18 cellular contexts compared by ENCODE assay signal in the genomic region with DNA sequence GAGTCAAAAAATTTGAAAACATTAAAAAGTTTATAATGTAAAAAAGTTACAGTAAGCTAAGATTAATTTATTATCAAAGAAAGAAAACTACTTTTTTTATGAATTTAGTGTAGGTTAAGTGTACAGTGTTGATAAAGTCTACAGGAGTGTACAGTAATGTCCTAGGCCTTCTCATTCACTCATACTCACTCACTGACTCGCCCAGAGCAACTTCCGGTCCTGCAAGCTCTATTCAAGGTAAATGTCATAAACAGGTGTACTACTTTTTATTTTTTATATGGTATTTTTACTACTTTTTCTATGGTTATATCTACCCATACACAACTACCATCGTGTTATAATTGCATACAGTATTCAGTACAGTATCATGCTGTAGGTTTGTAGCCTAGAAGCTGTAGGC. TPM values are rescaled to one million over a fixed set of nuclear protein-coding genes. Genes with fewer than 3 reads are reported as not detected.
DNase-seq lines count a peak whose midpoint lies in the region; ATAC-seq, FAIRE-seq and TF ChIP-seq lines count a peak whose summit lies in the region.
"Had no signal": no experiment of that assay in that cellular context is flagged by ENCODE, and none has a peak within 500 bp of the region (broad histone marks: within the 10 kb centered on the region; RNA-seq: fewer than 3 reads in every experiment).

No MANE protein-coding gene starts in this region.

- POLR2A ChIA-PET in PC-3 (lab: Charles Lee; ENCODE audit: unreplicated experiment): interaction anchor here (0.6 kb wide), 1 partner anchor 8 kb away, joined by 3 read pairs; no protein-coding TSS in a partner anchor

- no peaks in the 10 kb centered on the region for H3K9me2 ChIP-seq in PC-3 (replicated peaks; ENCODE audit: low read length)

- BruUV-seq in PC-3 (replicated peaks; lab: Mats Ljungman, UMichigan): no TSS peak

- WGBS in small intestine, 3 donors: 73 to 81% (median 78%) methylated on average over 3 of the region's 3 CpGs

- peak; percentile 48 for DNase-seq in PC-3
- DNase-seq in RWPE2 (ENCODE audit: low spot score): no peak
- peak; percentile 63 for DNase-seq in epithelial cell of esophagus (ENCODE audit: low read depth)
- DNase-seq in small intestine: no peak
- no peak for DNase-seq in NCI-H345 treated with DMSO at 0.1 percent for 48 hours (lab: John Stamatoyannopoulos, UW; ENCODE audit: unreplicated experiment)
- no peak for DNase-seq in D341Med (ENCODE audit: low spot score)
- DNase-seq: Calu3; CD8-positive, alpha-beta T cell; DMS 273 treated with DMSO at 0.1 percent for 48 hours; DMS79; GDM1 had no signal

- H3K4me2 ChIP-seq in PC-3 (ENCODE audit: low read length): no peak overlapping the region
- H3K4me2 ChIP-seq: BLaER1 treated with 17β-estradiol and CSF1 and Interleukin-3, amounts not matched to agents 10 nM and 100 nM had no signal

- CTCF ChIA-PET in PC-3 (lab: Charles Lee): interaction anchor here (0.7 kb wide), 1 partner anchor 109 kb away, joined by 3 read pairs; no protein-coding TSS in a partner anchor

- H3K79me2 ChIP-seq in PC-3 (ENCODE audit: low read length): no peaks in the 10 kb centered on the region

- TF ChIP-seq CTCF in PC-3 (conservative IDR thresholded peaks at IDR 0.05; ENCODE audit: low read depth, low read length) (no peak), RWPE2 (IDR thresholded peaks at IDR 0.05; ENCODE audit: poor library complexity, severe bottlenecking) (no peak), epithelial cell of esophagus (IDR thresholded peaks at IDR 0.05; ENCODE audit: insufficient read depth, low read depth, low read length, missing control alignments) (no peak)

- H3F3A ChIP-seq in PC-3 (ENCODE audit: low read length, unreplicated experiment): no peaks in the 10 kb centered on the region

- H3K9ac ChIP-seq in PC-3 (ENCODE audit: low read length): no peak overlapping the region
- H3K9ac ChIP-seq: BLaER1 treated with 17β-estradiol and CSF1 and Interleukin-3, amounts not matched to agents 10 nM and 100 nM had no signal

- H3K27ac ChIP-seq in PC-3 (ENCODE audit: low read length) (no peak overlapping the region), RWPE2 (ENCODE audit: poor library complexity, severe bottlenecking) (no peak overlapping the region), small intestine (ENCODE audit: low read depth in 1 of 2, low read length in 1 of 2) (no peak overlapping the region)
- H3K27ac ChIP-seq: BLaER1 treated with 17β-estradiol and CSF1 and Interleukin-3, amounts not matched to agents 10 nM and 100 nM; HL-60 had no signal

- H3K36me3 ChIP-seq in PC-3 (ENCODE audit: low read depth, low read length) (no peaks in the 10 kb centered on the region), RWPE2 (ENCODE audit: low read depth) (no peaks in the 10 kb centered on the region), small intestine (ENCODE audit: control insufficient read depth in 2 of 2, insufficient read depth in 2 of 2, low read length in 2 of 2) (no peaks in the 10 kb centered on the region)
- H3K36me3 ChIP-seq: BLaER1 treated with 17β-estradiol and CSF1 and Interleukin-3, amounts not matched to agents 10 nM and 100 nM; HAP-1 had no signal

- FAIRE-seq in small intestine (lab: Jason Lieb, UNC): peak; percentile 71
- FAIRE-seq: GM12892, GM18507, H1 had no signal

- H3K4me3 ChIP-seq in PC-3 (ENCODE audit: low read length): no peak overlapping the region
- H3K4me3 ChIP-seq in RWPE2 (ENCODE audit: severe bottlenecking): no peak overlapping the region
- H3K4me3 ChIP-seq in epithelial cell of esophagus (ENCODE audit: low read length): no peak overlapping the region
- no peak overlapping the region for H3K4me3 ChIP-seq in small intestine (ENCODE audit: low read depth in 1 of 2, low read length in 2 of 2)
- H3K4me3 ChIP-seq: BLaER1 treated with 17β-estradiol and CSF1 and Interleukin-3, amounts not matched to agents 10 nM and 100 nM; HAP-1 had no signal

- H3K27me3 ChIP-seq in PC-3 (ENCODE audit: low read length) (no peaks in the 10 kb centered on the region), RWPE2 (ENCODE audit: insufficient read depth, poor library complexity, severe bottlenecking) (no peaks in the 10 kb centered on the region), small intestine (ENCODE audit: control insufficient read depth in 2 of 2, insufficient read depth in 2 of 2, low read length in 2 of 2) (no peaks in the 10 kb centered on the region)
- H3K27me3 ChIP-seq: BLaER1 treated with 17β-estradiol and CSF1 and Interleukin-3, amounts not matched to agents 10 nM and 100 nM had no signal

- no peaks in the 10 kb centered on the region for H4K20me1 ChIP-seq in PC-3 (ENCODE audit: low read length)
- H4K20me1 ChIP-seq: BLaER1 treated with 17β-estradiol and CSF1 and Interleukin-3, amounts not matched to agents 10 nM and 100 nM had no signal

- ATAC-seq in PC-3 (peak; percentile 60), RWPE2 (ENCODE audit: low read depth) (peak; percentile 48; the same call in 1 of the 3 replicates), GM18867 (IDR thresholded peaks at IDR 0.05; ENCODE audit: unreplicated experiment) (no peak)
- ATAC-seq: CD8-positive, alpha-beta T cell had no signal

- intact Hi-C loops in PC-3 (cut with micrococcal nuclease): no loop called here

- no peak overlapping the region for H2AFZ ChIP-seq in PC-3 (ENCODE audit: low read length)

- H3K9me3 ChIP-seq in PC-3 (ENCODE audit: low read length): no peaks in the 10 kb centered on the region
- no peaks in the 10 kb centered on the region for H3K9me3 ChIP-seq in RWPE2 (ENCODE audit: severe bottlenecking)
- no peaks in the 10 kb centered on the region for H3K9me3 ChIP-seq in small intestine (ENCODE audit: control insufficient read depth, low read depth)
- H3K9me3 ChIP-seq: HAP-1 had no signal

- H3K4me1 ChIP-seq in PC-3 (ENCODE audit: insufficient read depth, low read length) (no peaks in the 10 kb centered on the region), RWPE2 (ENCODE audit: insufficient read depth, poor library complexity, severe bottlenecking) (peaks cover under 1% of the 10 kb centered on the region), small intestine (ENCODE audit: control insufficient read depth in 2 of 2, insufficient read depth in 1 of 2, low read depth in 1 of 2, low read length in 1 of 2) (no peaks in the 10 kb centered on the region)

RNA-seq across cellular contexts. Expression of a gene that starts 49.6 kb away (rescaled TPM):
- total RNA-seq in PC-3 (2014; rRNA removed): 0.23 and 0.36 TPM in 2 replicates
- polyA plus RNA-seq in small intestine: 1 to 10 TPM in 1 of 3 donors, under 1 TPM in 2; 0.67 to 1.4 (median 0.73) TPM

Comparison
In these comparisons a context has a peak if more than half of its experiments do, and no peak if none do; other contexts are left out.
1. DNase-seq: peak in PC-3 (single experiment) and epithelial cell of esophagus (single experiment); none in RWPE2 (single experiment), small intestine (single experiment), NCI-H345 treated with DMSO at 0.1 percent for 48 hours (single experiment) and D341Med (single experiment).